In the genomic region with DNA sequence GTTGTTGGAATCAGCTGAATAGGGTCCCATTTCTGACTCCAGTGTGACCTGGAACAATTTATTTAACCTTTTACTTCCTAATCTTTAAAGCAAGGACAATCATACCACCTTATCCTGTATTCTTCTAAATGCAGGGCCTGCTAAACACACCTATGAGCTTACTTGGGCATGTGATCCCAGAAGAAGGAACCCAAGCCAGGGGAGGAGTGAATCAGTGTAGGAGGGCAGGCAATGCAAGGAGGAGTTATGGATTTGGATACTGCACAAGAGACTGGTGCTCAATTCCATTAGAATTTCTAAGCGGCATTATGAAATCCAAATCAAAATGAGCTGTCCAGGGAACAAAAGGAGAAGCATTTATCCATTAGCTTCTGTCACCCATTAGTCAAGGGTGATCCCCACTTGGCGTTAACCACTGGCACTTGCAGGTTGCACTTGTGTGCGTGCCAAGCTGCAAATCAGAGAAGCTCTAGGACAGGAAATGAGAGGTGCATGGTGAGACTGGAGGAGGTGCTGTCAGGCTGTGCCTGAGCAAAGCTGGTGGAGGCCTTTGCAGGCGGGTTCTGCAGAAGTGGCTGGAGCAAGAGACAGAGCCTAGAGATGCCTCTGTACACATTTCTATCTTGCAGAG, we compare ENCODE assay signal across 15 cellular contexts.
A peak's percentile ranks its signal among the peaks of the same experiment; 100 is the strongest.
DNase-seq lines count a peak whose midpoint lies in the region; ATAC-seq, FAIRE-seq and TF ChIP-seq lines count a peak whose summit lies in the region.
"Had no signal": no experiment of that assay in that cellular context is flagged by ENCODE, and none has a peak within 500 bp of the region (broad histone marks: within the 10 kb centered on the region; RNA-seq: fewer than 3 reads in every experiment).

No MANE protein-coding gene starts in this region.

- H3K79me2 ChIP-seq in keratinocyte (ENCODE audit: control insufficient read depth, insufficient read depth, low read length) = no peaks in the 10 kb centered on the region

- peak overlapping the region; percentile 2 for H2AFZ ChIP-seq in keratinocyte (ENCODE audit: control insufficient read depth, low read length)

- H3K4me3 ChIP-seq in keratinocyte (ENCODE audit: control insufficient read depth in 2 of 3, extremely low read depth in 1 of 3, insufficient read depth in 2 of 3, low read depth in 1 of 3, low read length in 3 of 3) = no peak overlapping the region
- H3K4me3 ChIP-seq in suprapubic skin = no peak overlapping the region
- H3K4me3 ChIP-seq: mucosa of descending colon, pancreas, smooth muscle cell had no signal

- no peaks in the 10 kb centered on the region for H4K20me1 ChIP-seq in keratinocyte (ENCODE audit: control insufficient read depth, extremely low read depth, insufficient read depth, low read length)

- no peak for TF ChIP-seq EP300 in suprapubic skin (IDR thresholded peaks at IDR 0.05)

- peak overlapping the region; percentile 24 for H3K9ac ChIP-seq in keratinocyte (ENCODE audit: control insufficient read depth, extremely low read depth, insufficient read depth, low read length)

- H3K9me3 ChIP-seq in keratinocyte (ENCODE audit: control insufficient read depth, low read depth, low read length) (no peaks in the 10 kb centered on the region), suprapubic skin (no peaks in the 10 kb centered on the region)
- no peaks in the 10 kb centered on the region for H3K9me3 ChIP-seq in CD4-positive, alpha-beta T cell (ENCODE audit: control insufficient read depth, low read length)
- H3K9me3 ChIP-seq: mucosa of descending colon, pancreas had no signal

- no peaks in the 10 kb centered on the region for H3K4me1 Mint-ChIP-seq in CD4-positive, alpha-beta T cell (ENCODE audit: low read depth)

- H3K9me1 ChIP-seq in keratinocyte (ENCODE audit: control insufficient read depth, extremely low read depth, insufficient read depth, low read length) = no peaks in the 10 kb centered on the region

- peak overlapping the region; percentile 72 for H3K27ac ChIP-seq in keratinocyte (ENCODE audit: control insufficient read depth, insufficient read depth, low read length)
- no peak overlapping the region for H3K27ac ChIP-seq in CD4-positive, alpha-beta T cell (ENCODE audit: low read depth, low read length)
- H3K27ac ChIP-seq in suprapubic skin = no peak overlapping the region
- H3K27ac ChIP-seq: pancreas, VCaP had no signal

- FAIRE-seq in GM18507 (lab: Jason Lieb, UNC) (peak; percentile 54), keratinocyte (lab: Jason Lieb, UNC) (peak; percentile 98)
- FAIRE-seq: astrocyte, pancreas had no signal

- POLR2A ChIA-PET in CD4-positive, alpha-beta T cell (lab: Charles Lee) = no interaction called here

- TF ChIP-seq CTCF in keratinocyte (optimal IDR thresholded peaks at IDR 0.05 in 1 of 3, IDR thresholded peaks at IDR 0.05 in 1 of 3, conservative IDR thresholded peaks at IDR 0.05 in 1 of 3; ENCODE audit: extremely low read depth in 1 of 3, insufficient read depth in 2 of 3, low read length in 3 of 3) (peak in 1 of 3 experiments; percentile 56), suprapubic skin (IDR thresholded peaks at IDR 0.05) (no peak)
- TF ChIP-seq CTCF in CD4-positive, alpha-beta T cell (IDR thresholded peaks at IDR 0.05) = no peak

- dilution Hi-C loops in keratinocyte (cut with MboI; ENCODE audit: extremely low pct_ligation_motif_present, low sequenced_read_pairs) = no loop called here

- CTCF ChIA-PET in CD4-positive, alpha-beta T cell (lab: Charles Lee) = no interaction called here

- H3K4me3 Mint-ChIP-seq in CD4-positive, alpha-beta T cell = no peak overlapping the region

- DNase-seq in GM18507 (ENCODE audit: extremely low spot score, insufficient read length, low read depth) (no peak), NCI-H69 (lab: John Stamatoyannopoulos, UW) (peak; percentile 12), keratinocyte (ENCODE audit: low read depth, low spot score) (peak; percentile 80), suprapubic skin (ENCODE audit: low spot score in 2 of 2) (no peak)
- DNase-seq in CD4-positive, alpha-beta T cell = no peak
- DNase-seq: activated gamma-delta T cell; dermis blood vessel endothelial cell; mucosa of descending colon; pancreas; stimulated activated naive CD4-positive, alpha-beta T cell had no signal

- peaks cover 14% of the 10 kb centered on the region for H3K27me3 Mint-ChIP-seq in CD4-positive, alpha-beta T cell

- no peaks in the 10 kb centered on the region for H3K36me3 Mint-ChIP-seq in CD4-positive, alpha-beta T cell (ENCODE audit: low read depth)

- H3K27me3 ChIP-seq in keratinocyte (ENCODE audit: control insufficient read depth, extremely low read depth, insufficient read depth, low read length) (no peaks in the 10 kb centered on the region), suprapubic skin (no peaks in the 10 kb centered on the region)
- peaks cover 5% of the 10 kb centered on the region for H3K27me3 ChIP-seq in CD4-positive, alpha-beta T cell (ENCODE audit: control insufficient read depth, insufficient read depth, low read length)

- 69% methylated on average over 4 of the region's 4 CpGs for WGBS in suprapubic skin

- ATAC-seq in GM21390 (IDR thresholded peaks at IDR 0.05; ENCODE audit: unreplicated experiment) (peak; percentile 68), GM21528 (IDR thresholded peaks at IDR 0.05; ENCODE audit: low FRiP score, unreplicated experiment) (no peak)
- ATAC-seq in CD4-positive, alpha-beta T cell (ENCODE audit: poor library complexity) = no peak
- ATAC-seq: pancreas had no signal

- H3K4me1 ChIP-seq in keratinocyte (ENCODE audit: control insufficient read depth, extremely low read depth, insufficient read depth, low read length) (peaks cover 32% of the 10 kb centered on the region), suprapubic skin (no peaks in the 10 kb centered on the region)
- H3K4me1 ChIP-seq: pancreas had no signal

- no peaks in the 10 kb centered on the region for H3K36me3 ChIP-seq in keratinocyte (ENCODE audit: control insufficient read depth in 2 of 2, extremely low read depth in 1 of 2, insufficient read depth in 2 of 2, low read length in 2 of 2)
- H3K36me3 ChIP-seq in suprapubic skin = no peaks in the 10 kb centered on the region
- H3K36me3 ChIP-seq: pancreas had no signal

- peak overlapping the region; percentile 63 for H3K4me2 ChIP-seq in keratinocyte (ENCODE audit: control insufficient read depth, extremely low read depth, insufficient read depth, low read depth, low read length)
- H3K4me2 ChIP-seq: smooth muscle cell had no signal

- no peak overlapping the region for H3K27ac Mint-ChIP-seq in CD4-positive, alpha-beta T cell

- intact Hi-C loops in CD4-positive, alpha-beta T cell (cut with DNase I, micrococcal nuclease) = no loop called here

- H3K9me3 Mint-ChIP-seq in CD4-positive, alpha-beta T cell = no peaks in the 10 kb centered on the region

- TF ChIP-seq POLR2A in suprapubic skin (IDR thresholded peaks at IDR 0.05) = no peak

Comparison
In these comparisons a context has a peak if more than half of its experiments do, and no peak if none do; other contexts are left out.
1. DNase-seq: peak in NCI-H69 (single experiment) and keratinocyte (single experiment); none in GM18507 (single experiment), CD4-positive, alpha-beta T cell (0 of 10) and suprapubic skin (0 of 2).